ENCODE assay signal across 9 cellular contexts in genomic region chr16:57795431-57795878, GRCh38. TPM values are rescaled to one million over a fixed set of nuclear protein-coding genes. Genes with fewer than 3 reads are reported as not detected.
DNase-seq lines count a peak whose midpoint lies in the region; ATAC-seq, FAIRE-seq and TF ChIP-seq lines count a peak whose summit lies in the region.
"Had no signal": no experiment of that assay in that cellular context is flagged by ENCODE, and none has a peak within 500 bp of the region (broad histone marks: within the 10 kb centered on the region; RNA-seq: fewer than 3 reads in every experiment).

No MANE protein-coding gene starts in this region.

- H3K9me2 ChIP-seq in Loucy (replicated peaks; ENCODE audit: low read depth, low read length) = no peaks in the 10 kb centered on the region

- FAIRE-seq in H1 (lab: Jason Lieb, UNC) = no peak
- FAIRE-seq: colon had no signal

- no peak overlapping the region for H2AK5ac ChIP-seq in H1 (ENCODE audit: low read depth, low read length)

- 0 out of 2 replicates have a peak, but pooled peaks cover 2% of the 10 kb centered on the region for H3K23me2 ChIP-seq in H1 (ENCODE audit: low read depth, low read length)

- H2BK20ac ChIP-seq in H1 (ENCODE audit: low read length) = no peak overlapping the region

- no peaks in the 10 kb centered on the region for H3K79me2 ChIP-seq in Loucy (ENCODE audit: insufficient read depth, low read length)
- H3K79me2 ChIP-seq in H1 (ENCODE audit: control insufficient read depth in 1 of 2, insufficient read depth in 2 of 2, low read length in 2 of 2) = no peaks in the 10 kb centered on the region

- H2BK12ac ChIP-seq in H1 (ENCODE audit: low read depth, low read length) = peak overlapping the region; percentile 77; the same call in 1 of the 2 replicates

- peak overlapping the region; percentile 9 for H3K4ac ChIP-seq in H1 (replicated peaks; ENCODE audit: insufficient read length, low read depth, low read length)

- H3K4me3 Mint-ChIP-seq in neural crest cell = no peak overlapping the region

- H3K36me3 ChIP-seq in Loucy (ENCODE audit: insufficient read depth, low read length) (no peaks in the 10 kb centered on the region), H1 (ENCODE audit: control insufficient read depth in 2 of 4, insufficient read depth in 4 of 4, low read length in 3 of 4) (no peaks in the 10 kb centered on the region)

- H2BK15ac ChIP-seq in H1 (ENCODE audit: low read length) = no peak overlapping the region

- no peaks in the 10 kb centered on the region for H3K27me3 Mint-ChIP-seq in neural crest cell (ENCODE audit: low read depth)

- TF ChIP-seq CTCF in 22Rv1 (IDR thresholded peaks at IDR 0.05) (peak; percentile 78), Loucy (conservative IDR thresholded peaks at IDR 0.05; ENCODE audit: low read length) (peak; percentile 64), H1 (IDR thresholded peaks at IDR 0.05; ENCODE audit: control extremely low read depth in 1 of 3, insufficient read depth in 1 of 3, low read depth in 1 of 3, low read length in 3 of 3) (peak; percentile 46 to 68 (median 63)), neural crest cell (conservative IDR thresholded peaks at IDR 0.05) (peak; percentile 60)

- H3K18ac ChIP-seq in H1 (ENCODE audit: extremely low read depth, low read length) = 0 out of 2 replicates have a peak overlapping the region, but pooled peaks have one; percentile 4

- no peak overlapping the region for H3K27ac ChIP-seq in 22Rv1
- no peak overlapping the region for H3K27ac ChIP-seq in H1 (ENCODE audit: low read depth, low read length)

- no peak overlapping the region for H3K14ac ChIP-seq in H1 (ENCODE audit: insufficient read length)

- H3K9ac ChIP-seq in Loucy (ENCODE audit: low read depth, low read length, poor library complexity, severe bottlenecking) = no peak overlapping the region
- no peak overlapping the region for H3K9ac ChIP-seq in H1 (replicated peaks in 1 of 4; ENCODE audit: extremely low read depth in 1 of 4, low read depth in 3 of 4, low read length in 3 of 4)

- H2AFZ ChIP-seq in Loucy (ENCODE audit: low read length) = 0 out of 2 replicates have a peak overlapping the region, but pooled peaks have one; percentile 74
- H2AFZ ChIP-seq in H1 (ENCODE audit: low read length) = peak overlapping the region; percentile 60; the same call in 1 of the 2 replicates

- no peaks in the 10 kb centered on the region; the same call in 1 of the 2 replicates for H3K79me1 ChIP-seq in H1 (ENCODE audit: low read depth, low read length)

- no peak for TF ChIP-seq EP300 in H1 (IDR thresholded peaks at IDR 0.05; ENCODE audit: borderline replicate concordance in 1 of 2, low read depth in 2 of 2, low read length in 2 of 2)

- peak; percentile 34 to 64; a peak in 3 of 4 replicates for TF ChIP-seq RAD21 in H1 (IDR thresholded peaks at IDR 0.05 in 1 of 2, conservative IDR thresholded peaks at IDR 0.05 in 1 of 2; ENCODE audit: low read depth in 2 of 2, low read length in 2 of 2)

- no peak for ATAC-seq in GM21447 (IDR thresholded peaks at IDR 0.05; ENCODE audit: unreplicated experiment)

- H2BK5ac ChIP-seq in H1 (ENCODE audit: low read depth, low read length) = no peak overlapping the region

- POLR2A ChIA-PET in H1 (lab: Charles Lee; ENCODE audit: partially characterized antibody) = interaction anchor here (0.8 to 1.1 kb wide), 2 partner anchors 9 to 24 kb away, joined by 4 read pairs; no protein-coding TSS in a partner anchor

- peak overlapping the region; percentile 7; the same call in 1 of the 2 replicates for H4K8ac ChIP-seq in H1 (ENCODE audit: extremely low read depth, insufficient read depth, low read length)

- peak overlapping the region; percentile 68 for H4K91ac ChIP-seq in H1 (replicated peaks; ENCODE audit: insufficient read length, low read length)

- no peak overlapping the region for H3K23ac ChIP-seq in H1 (ENCODE audit: insufficient read length)

- H3K4me1 ChIP-seq in Loucy (ENCODE audit: insufficient read depth, low read length, poor library complexity, severe bottlenecking) (peaks cover 35% of the 10 kb centered on the region), H1 (replicated peaks in 1 of 4; ENCODE audit: control insufficient read depth in 3 of 4, insufficient read depth in 4 of 4, low read length in 3 of 4) (peaks cover 0 to 32% (median 17%) of the 10 kb centered on the region in 4 experiments; a peak in 6 of 7 replicates)

- peak; percentile 44 for DNase-seq in EL
- peak; percentile 66 for DNase-seq in SK-N-DZ (ENCODE audit: low spot score)
- DNase-seq in H1 (ENCODE audit: low read depth in 1 of 2, low spot score in 2 of 2) = peak in 1 of 2 experiments; percentile 72
- no peak for DNase-seq in neural crest cell (ENCODE audit: low read depth, low spot score)
- DNase-seq in cerebellar nuclear complex (lab: John Stamatoyannopoulos, UW) = no peak

- H4K20me1 ChIP-seq in Loucy (ENCODE audit: insufficient read depth, low read length, poor library complexity, severe bottlenecking) (no peaks in the 10 kb centered on the region), H1 (replicated peaks in 1 of 2; ENCODE audit: control insufficient read depth in 1 of 2, insufficient read depth in 2 of 2, low read length in 2 of 2) (no peaks in the 10 kb centered on the region)

- no peaks in the 10 kb centered on the region for H3K36me3 Mint-ChIP-seq in neural crest cell (ENCODE audit: low read depth)

- H3K27me3 ChIP-seq in Loucy (ENCODE audit: insufficient read depth, low read length, poor library complexity, severe bottlenecking) (no peaks in the 10 kb centered on the region), H1 (replicated peaks in 1 of 4; ENCODE audit: control insufficient read depth in 3 of 4, extremely low read depth in 1 of 4, insufficient read depth in 3 of 4, low read length in 3 of 4) (peaks cover 0 to 17% (median 14%) of the 10 kb centered on the region in 4 experiments; a peak in 6 of 7 replicates)

- CTCF ChIA-PET in H1 (lab: Charles Lee; ENCODE audit: partially characterized antibody) = interaction anchor here (0.5 to 15.2 kb wide), 39 partner anchors 9 to 378 kb away, joined by 3 to 279 read pairs (median 5); a partner anchor contains a TSS

- no peak overlapping the region for H3K27ac Mint-ChIP-seq in neural crest cell (ENCODE audit: unreplicated experiment)

- H3K4me2 ChIP-seq in Loucy (ENCODE audit: low read depth, low read length, poor library complexity, severe bottlenecking) = no peak overlapping the region
- peak overlapping the region in 1 of 2 experiments; percentile 26; a peak in 1 of 4 replicates for H3K4me2 ChIP-seq in H1 (ENCODE audit: insufficient read depth in 1 of 2, low read depth in 2 of 2, low read length in 2 of 2)

- no peaks in the 10 kb centered on the region for H3K9me3 Mint-ChIP-seq in neural crest cell

- no peak overlapping the region for H4K5ac ChIP-seq in H1 (ENCODE audit: insufficient read length, low read depth, low read length)

- peaks cover 18% of the 10 kb centered on the region for H3K4me1 Mint-ChIP-seq in neural crest cell

- WGBS in H1 (ENCODE audit: extremely low coverage in 1 of 2, insufficient coverage in 1 of 2, insufficient read length in 1 of 2, insufficient replicate concordance in 2 of 2, low coverage in 1 of 2, low lambda C conversion rate in 2 of 2, missing lambda C conversion rate in 1 of 2), 2 experiments = 44% methylated on average over 9 of the region's 9 CpGs; no CpG with 5 or more reads in 1 of the 2 experiments

- H3K9me3 ChIP-seq in Loucy (ENCODE audit: insufficient read depth, low read depth, low read length) (no peaks in the 10 kb centered on the region), H1 (ENCODE audit: insufficient read depth in 2 of 2, low read depth in 1 of 2, low read length in 1 of 2) (no peaks in the 10 kb centered on the region)

- H3F3A ChIP-seq in Loucy (ENCODE audit: low read depth) = 0 out of 2 replicates have a peak, but pooled peaks cover 2% of the 10 kb centered on the region

- H2BK120ac ChIP-seq in H1 (replicated peaks; ENCODE audit: low read depth, low read length) = no peak overlapping the region

- no peak overlapping the region for H3K56ac ChIP-seq in H1 (replicated peaks; ENCODE audit: insufficient read length, low read depth, low read length)

- H3K4me3 ChIP-seq in Loucy (ENCODE audit: low read length, poor library complexity, severe bottlenecking) (no peak overlapping the region), H1 (ENCODE audit: extremely low read depth in 1 of 4, insufficient read depth in 2 of 4, low read depth in 3 of 4, low read length in 4 of 4) (no peak overlapping the region)

- TF ChIP-seq POLR2A in H1 (IDR thresholded peaks at IDR 0.05; ENCODE audit: control extremely low read depth in 1 of 2, low read depth in 2 of 2, low read length in 2 of 2) = no peak

TF ChIP-seq in H1, 55 proteins besides CTCF, POLR2A, EP300 and RAD21 (continues in another document):
- 0 out of 2 replicates have a peak, but pooled peaks have one; percentile 25 for TF ChIP-seq TCF12 (IDR thresholded peaks at IDR 0.05; ENCODE audit: low read depth, low read length)

RNA-seq across cellular contexts. Expression of gene KIFC3, which starts 6.8 kb away (rescaled TPM):
- polyA plus RNA-seq in SK-N-DZ (2014; cell fraction: cytosol; rRNA removed) = 0.64 and 0.89 TPM in 2 replicates
- 2.8 and 5.1 TPM in 2 replicates for polyA plus RNA-seq in SK-N-DZ (2014; cell fraction: nucleus; rRNA removed)
- 5.3 and 7.1 TPM in 2 replicates for total RNA-seq in H1 (2021; fragmentation: NEBNext Ultra II Directional; extraction: Animal tissue kit (Norgen Biotek cat#: 25700))
- 2.1 and 3.8 TPM in 2 replicates for polyA plus RNA-seq in H1 (2011; rRNA removed)
- polyA plus RNA-seq in H1 (2011; cell fraction: cytosol; rRNA removed) = 4.4 TPM
- polyA plus RNA-seq in H1 (2011; cell fraction: nucleus; rRNA removed) = 11.5 TPM
- polyA plus RNA-seq in H1 (2012, experiment 1 of 2) = 2.1 to 3.7 TPM (median 2.8 TPM) in 4 replicates
- polyA plus RNA-seq in H1 (2012, experiment 2 of 2) = 1.6 TPM
- 4.3 TPM for polyA plus RNA-seq in H1 (2013, experiment 1 of 2)
- 4.4 TPM for polyA plus RNA-seq in H1 (2013, experiment 2 of 2)
- polyA minus RNA-seq in H1 (2011; rRNA and poly(A)+ RNA removed) = 3.3 and 3.9 TPM in 2 replicates
- polyA minus RNA-seq in H1 (2011; cell fraction: cytosol; rRNA and poly(A)+ RNA removed) = 4.9 TPM
- 7.5 TPM for polyA minus RNA-seq in H1 (2011; cell fraction: nucleus; rRNA and poly(A)+ RNA removed)
- 25.1 TPM in 2 replicates for total RNA-seq in neural crest cell

RNA-seq across cellular contexts. Expression of gene KATNB1, which starts 59.9 kb away (rescaled TPM):
- polyA plus RNA-seq in SK-N-DZ (2014; cell fraction: cytosol; rRNA removed) = 72.4 and 75.6 TPM in 2 replicates
- 225 and 228 TPM in 2 replicates for polyA plus RNA-seq in SK-N-DZ (2014; cell fraction: nucleus; rRNA removed)
- total RNA-seq in H1 (2021; fragmentation: NEBNext Ultra II Directional; extraction: Animal tissue kit (Norgen Biotek cat#: 25700)) = 50.2 and 50.3 TPM in 2 replicates
- 60.4 and 88.4 TPM in 2 replicates for polyA plus RNA-seq in H1 (2011; rRNA removed)
- polyA plus RNA-seq in H1 (2011; cell fraction: cytosol; rRNA removed) = 55.3 TPM
- polyA plus RNA-seq in H1 (2011; cell fraction: nucleus; rRNA removed) = 166 TPM
- 25.0 to 47.4 TPM (median 43.4 TPM) in 4 replicates for polyA plus RNA-seq in H1 (2012, experiment 1 of 2)
- polyA plus RNA-seq in H1 (2012, experiment 2 of 2) = 48.3 TPM
- 31.0 TPM for polyA plus RNA-seq in H1 (2013, experiment 1 of 2)
- 28.8 TPM for polyA plus RNA-seq in H1 (2013, experiment 2 of 2)
- 31.8 and 43.0 TPM in 2 replicates for polyA minus RNA-seq in H1 (2011; rRNA and poly(A)+ RNA removed)
- 29.9 TPM for polyA minus RNA-seq in H1 (2011; cell fraction: cytosol; rRNA and poly(A)+ RNA removed)
- polyA minus RNA-seq in H1 (2011; cell fraction: nucleus; rRNA and poly(A)+ RNA removed) = 42.7 TPM
- total RNA-seq in neural crest cell = 42.1 and 47.4 TPM in 2 replicates

Comparison
In these comparisons a context has a peak if more than half of its experiments do, and no peak if none do; other contexts are left out.
1. DNase-seq: peak in EL (single experiment) and SK-N-DZ (single experiment); none in neural crest cell (single experiment) and cerebellar nuclear complex (0 of 2).
2. Peak in every context shown above with its lines, with median percentiles within 50 percentile points of each other: CTCF ChIP-seq.